In the genomic region with DNA sequence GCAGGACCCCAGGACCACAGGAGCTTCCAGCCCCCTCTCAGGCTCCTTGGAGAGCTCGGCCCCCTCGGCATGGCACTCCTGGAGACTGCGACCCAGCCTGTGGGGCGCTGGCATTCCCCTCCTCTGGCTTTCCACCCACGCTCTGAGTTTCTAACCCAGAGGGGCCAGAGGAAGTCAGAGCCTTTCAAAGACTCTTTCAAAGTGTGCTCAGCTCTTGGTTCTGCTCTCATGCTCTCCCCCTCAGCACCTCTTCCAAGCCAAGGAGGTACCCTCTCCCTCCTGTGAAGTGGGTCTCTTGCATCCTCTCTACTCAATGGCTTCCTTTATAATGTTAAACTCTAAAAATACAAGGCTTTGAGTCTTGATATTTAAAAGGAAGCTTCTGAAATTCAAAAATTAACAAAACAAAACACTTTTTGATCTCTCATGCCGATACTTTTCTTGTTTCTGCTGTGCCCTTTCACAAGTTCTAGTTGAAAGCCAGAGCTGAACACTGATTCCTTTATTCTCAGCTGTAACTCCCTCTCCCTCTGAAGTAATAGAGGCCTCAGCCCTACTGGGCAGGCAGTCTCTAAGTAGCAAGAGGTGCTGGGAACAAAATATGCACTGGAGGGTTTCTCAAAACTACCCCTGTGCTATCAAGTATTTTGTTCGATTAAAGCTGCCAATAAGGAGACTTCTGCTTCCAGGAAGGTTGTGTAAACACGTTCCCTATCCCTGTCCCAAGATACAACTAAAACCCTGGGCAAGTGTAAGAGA, we compare ENCODE assay signal across 11 cellular contexts.
DNase-seq lines count a peak whose midpoint lies in the region; ATAC-seq and TF ChIP-seq lines count a peak whose summit lies in the region.
"Had no signal": no experiment of that assay in that cellular context is flagged by ENCODE, and none has a peak within 500 bp of the region (broad histone marks: within the 10 kb centered on the region; RNA-seq: fewer than 3 reads in every experiment).

No MANE protein-coding gene starts in this region.

- H3K27ac Mint-ChIP-seq in T-cell: peak overlapping the region; percentile 46 to 50

- no peaks in the 10 kb centered on the region for H3K36me3 Mint-ChIP-seq in T-cell

- peaks cover 15 to 37% (median 20%) of the 10 kb centered on the region in 3 donors for H3K4me1 Mint-ChIP-seq in T-cell

- POLR2A ChIA-PET in T-cell (lab: Charles Lee): no interaction called here

- no peaks in the 10 kb centered on the region for H3K9me3 Mint-ChIP-seq in T-cell

- H3K4me3 Mint-ChIP-seq in T-cell: peak overlapping the region in 1 of 3 donors; percentile 64

- CTCF ChIA-PET in T-cell (lab: Charles Lee): no interaction called here

- no peak for TF ChIP-seq CTCF in GM10266 (IDR thresholded peaks at IDR 0.05; ENCODE audit: control insufficient read depth, insufficient read depth, low read depth, missing control alignments)

- DNase-seq in GM10266 (ENCODE audit: extremely low spot score) (peak; percentile 59), T-cell (peak in 3 of 34 experiments; percentile 1 to 18 (median 9)), epidermal melanocyte (ENCODE audit: insufficient read length, low spot score) (peak; percentile 51), GM19238 (ENCODE audit: insufficient read length, low spot score) (no peak), DMS153 treated with DMSO at 0.1 percent for 48 hours (lab: John Stamatoyannopoulos, UW; ENCODE audit: unreplicated experiment) (no peak), NCI-H1048 (lab: John Stamatoyannopoulos, UW) (no peak)
- peak; percentile 28 for DNase-seq in stimulated activated CD4-positive, alpha-beta T cell treated with anti-CD3 and anti-CD28 coated beads, Interleukin-15, amount 100 ng/mL, for 24 hours
- DNase-seq in activated CD4-positive, alpha-beta T cell treated with anti-CD3 and anti-CD28 coated beads, Interleukin-2, amount 50 U/mL, for 1 hour: no peak
- DNase-seq: DMS53; effector CD8-positive, alpha-beta T cell; NCI-H1436 treated with DMSO at 0.1 percent for 48 hours had no signal

- ATAC-seq in T-cell (replicated peaks in 1 of 4): peak in 3 of 4 experiments; percentile 57 to 96 (median 73)

- H3K27me3 Mint-ChIP-seq in T-cell: no peaks in the 10 kb centered on the region

Comparison
In these comparisons a context has a peak if more than half of its experiments do, and no peak if none do; other contexts are left out.
1. DNase-seq: peak in GM10266 (single experiment), epidermal melanocyte (single experiment) and stimulated activated CD4-positive, alpha-beta T cell treated with anti-CD3 and anti-CD28 coated beads, Interleukin-15, amount 100 ng/mL, for 24 hours (single experiment); none in GM19238 (single experiment), DMS153 treated with DMSO at 0.1 percent for 48 hours (single experiment), NCI-H1048 (single experiment) and activated CD4-positive, alpha-beta T cell treated with anti-CD3 and anti-CD28 coated beads, Interleukin-2, amount 50 U/mL, for 1 hour (single experiment).